Comparison of ENCODE assay signal across 28 cellular contexts in the genomic region with DNA sequence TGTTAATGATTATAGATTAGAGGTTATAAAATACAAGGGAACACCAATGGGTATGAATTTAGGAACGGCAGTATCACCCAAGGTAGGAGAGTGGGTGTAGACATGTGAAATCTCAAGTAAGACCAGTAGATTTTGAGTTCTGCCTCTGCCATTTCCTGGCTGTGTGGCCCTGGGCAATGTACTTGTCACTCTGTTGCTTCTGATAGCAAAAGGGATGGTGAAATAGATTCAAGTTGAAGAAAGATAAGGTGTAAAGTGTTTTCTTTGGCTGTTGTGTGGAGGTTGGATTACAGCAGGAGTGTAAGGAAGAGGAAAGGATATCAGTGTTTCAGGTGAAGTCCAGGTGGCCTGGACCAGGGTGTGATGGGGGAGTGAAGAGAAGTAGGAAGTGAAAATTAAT.
"Had no signal": no experiment of that assay in that cellular context is flagged by ENCODE, and none has a peak within 500 bp of the region (broad histone marks: within the 10 kb centered on the region; RNA-seq: fewer than 3 reads in every experiment).

No MANE protein-coding gene starts in this region.

- H3K4me2 ChIP-seq: neural progenitor cell had no signal

- H3K4me1 ChIP-seq: heart left ventricle, left lung, lower lobe of right lung, prostate gland, spleen, tibial nerve, upper lobe of left lung, vagina had no signal

- H3K9me3 Mint-ChIP-seq: immature natural killer cell, natural killer cell, nephron progenitor cell, neural progenitor cell had no signal

- H3K27me3 Mint-ChIP-seq: stimulated activated naive CD8-positive, alpha-beta T cell treated with anti-CD3 and anti-CD28 coated beads, Interleukin-15, amount 100 ng/mL, for 72 hours had no signal

- H3K4me1 Mint-ChIP-seq: immature natural killer cell; neural progenitor cell; stimulated activated effector memory CD8-positive, alpha-beta T cell treated with anti-CD3 and anti-CD28 coated beads, Interleukin-12 subunit alpha, Interleukin-12 subunit beta, amount 100 ng/mL, for 72 hours; stimulated activated naive CD8-positive, alpha-beta T cell treated with anti-CD3 and anti-CD28 coated beads, Interleukin-15, amount 100 ng/mL, for 72 hours had no signal

- H3K27ac Mint-ChIP-seq: immature natural killer cell; natural killer cell; nephron progenitor cell; neural progenitor cell; stimulated activated effector memory CD8-positive, alpha-beta T cell treated with anti-CD3 and anti-CD28 coated beads, Interleukin-12 subunit alpha, Interleukin-12 subunit beta, amount 100 ng/mL, for 72 hours had no signal

- H3K36me3 ChIP-seq: heart left ventricle, left lung, lower lobe of right lung, neural progenitor cell, neutrophil, ovary, prostate gland, spleen, tibial nerve, upper lobe of left lung, vagina had no signal

- H3K9ac ChIP-seq: neural progenitor cell had no signal

- H3K4me3 Mint-ChIP-seq: immature natural killer cell; natural killer cell; nephron progenitor cell; neural progenitor cell; stimulated activated effector memory CD8-positive, alpha-beta T cell treated with anti-CD3 and anti-CD28 coated beads, Interleukin-12 subunit alpha, Interleukin-12 subunit beta, amount 100 ng/mL, for 72 hours; stimulated activated naive CD8-positive, alpha-beta T cell treated with anti-CD3 and anti-CD28 coated beads, Interleukin-15, amount 100 ng/mL, for 72 hours had no signal

- H3K4me3 ChIP-seq: heart left ventricle, left lung, lower lobe of right lung, neural progenitor cell, ovary, prostate gland, skin epidermis, spleen, tibial nerve, upper lobe of left lung, vagina had no signal

- H3K27me3 ChIP-seq: heart left ventricle, left lung, neural progenitor cell, neutrophil, ovary, spleen, tibial nerve, upper lobe of left lung, vagina had no signal

- H2AFZ ChIP-seq: neural progenitor cell had no signal

- H3K27ac ChIP-seq: heart left ventricle, left lung, lower lobe of right lung, neural progenitor cell, neutrophil, ovary, prostate gland, skin epidermis, spleen, tibial nerve, upper lobe of left lung, vagina had no signal

- DNase-seq: heart left ventricle; hypothalamus; immature natural killer cell; left lung; lower lobe of right lung; mammary epithelial cell; mesenchymal stem cell; natural killer cell; nephron progenitor cell; occipital lobe; ovary; retina; right cardiac atrium; spleen; stimulated activated CD4-positive, alpha-beta T cell treated with anti-CD3 and anti-CD28 coated beads, Interleukin-4, amount 100 ng/mL, for 24 hours; stimulated activated naive CD4-positive, alpha-beta T cell treated with Interleukin-2 at 50 U/mL for 16 hours; stimulated activated naive CD8-positive, alpha-beta T cell treated with anti-CD3 and anti-CD28 coated beads, Interleukin-15, amount 100 ng/mL, for 72 hours; substantia nigra had no signal

- FAIRE-seq: islet of Langerhans had no signal

- H3K36me3 Mint-ChIP-seq: natural killer cell; stimulated activated effector memory CD8-positive, alpha-beta T cell treated with anti-CD3 and anti-CD28 coated beads, Interleukin-12 subunit alpha, Interleukin-12 subunit beta, amount 100 ng/mL, for 72 hours had no signal

- H3K9me3 ChIP-seq: heart left ventricle, left lung, lower lobe of right lung, neutrophil, ovary, prostate gland, spleen, tibial nerve, upper lobe of left lung, vagina had no signal

- ATAC-seq: heart left ventricle; left lung; lower lobe of right lung; natural killer cell; right cardiac atrium; sciatic nerve; stimulated activated effector memory CD8-positive, alpha-beta T cell treated with anti-CD3 and anti-CD28 coated beads, Interleukin-12 subunit alpha, Interleukin-12 subunit beta, amount 100 ng/mL, for 72 hours; stimulated activated naive CD8-positive, alpha-beta T cell treated with anti-CD3 and anti-CD28 coated beads, Interleukin-15, amount 100 ng/mL, for 72 hours had no signal
